ENCODE assay signal across 8 cellular contexts in the genomic region with DNA sequence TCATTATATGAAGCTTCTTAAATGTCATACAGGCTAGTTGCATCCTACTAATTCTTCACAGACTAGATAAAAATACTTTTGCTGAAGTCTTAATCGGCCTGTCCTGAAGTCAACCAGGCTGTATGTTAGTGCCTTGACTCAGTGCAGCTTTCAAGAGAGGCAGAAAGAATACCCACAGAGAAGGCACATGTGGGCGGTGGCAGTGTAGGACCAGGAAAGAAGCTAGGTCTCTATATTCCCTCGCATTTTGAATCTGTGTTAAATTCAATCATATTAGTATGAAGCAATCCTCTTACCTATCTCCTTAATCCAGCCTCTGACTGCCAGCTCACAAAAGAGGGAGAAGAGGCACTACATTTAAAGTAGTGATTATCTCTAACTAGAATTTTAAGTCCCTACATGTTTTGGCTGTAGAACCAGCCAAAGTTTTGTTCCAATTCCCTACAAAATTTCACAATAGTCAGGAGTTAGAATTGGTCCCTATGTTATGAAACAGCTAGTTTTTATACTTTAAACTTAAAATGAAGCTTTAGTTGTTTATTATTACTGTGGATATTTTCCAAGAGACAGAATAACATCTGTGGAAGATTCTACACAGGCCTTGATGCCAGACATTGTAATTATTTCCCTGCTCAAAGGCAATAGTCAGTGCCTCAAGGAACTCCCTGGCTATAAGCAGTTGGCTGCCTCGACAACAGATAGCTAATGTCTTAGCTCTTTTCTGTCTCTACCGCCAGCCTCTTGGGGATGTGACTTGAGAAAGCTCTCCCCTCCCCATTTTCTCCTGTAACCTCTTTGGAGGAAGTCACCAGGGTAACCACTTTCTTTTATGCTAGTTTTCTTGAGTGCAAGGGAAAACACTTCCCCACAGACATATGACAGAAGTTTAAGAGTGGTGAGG. TPM values are rescaled to one million over a fixed set of nuclear protein-coding genes. Genes with fewer than 3 reads are reported as not detected.
A peak's percentile ranks its signal among the peaks of the same experiment; 100 is the strongest.
DNase-seq lines count a peak whose midpoint lies in the region; FAIRE-seq and TF ChIP-seq lines count a peak whose summit lies in the region.

No MANE protein-coding gene starts in this region.

- peaks cover 17% of the 10 kb centered on the region for H3K36me3 Mint-ChIP-seq in mesothelial cell of epicardium

- peaks cover 8% of the 10 kb centered on the region for H3K9me3 Mint-ChIP-seq in mesothelial cell of epicardium

- H3K4me3 ChIP-seq in uterus, result no peak overlapping the region

- H3K9me3 ChIP-seq in uterus, result no peaks in the 10 kb centered on the region

- no peak for FAIRE-seq in GM12892 (lab: Jason Lieb, UNC)

- peak overlapping the region; percentile 34 for H3K27ac ChIP-seq in angular gyrus (ENCODE audit: low read depth, low read length)
- H3K27ac ChIP-seq in uterus, result peak overlapping the region; percentile 77 to 83

- no peak for TF ChIP-seq CTCF in mesothelial cell of epicardium (IDR thresholded peaks at IDR 0.05; ENCODE audit: unreplicated experiment)
- TF ChIP-seq CTCF in uterus (IDR thresholded peaks at IDR 0.05), result no peak

- intact Hi-C loops in uterus (cut with DNase I; ENCODE audit: low total_unique reads), result no loop called here

- H3K36me3 ChIP-seq in uterus, result no peaks in the 10 kb centered on the region

- H3K27ac Mint-ChIP-seq in mesothelial cell of epicardium, result peak overlapping the region; percentile 95

- no peak overlapping the region for H3K4me3 Mint-ChIP-seq in mesothelial cell of epicardium

- H3K27me3 ChIP-seq in uterus, result no peaks in the 10 kb centered on the region

- H3K27me3 Mint-ChIP-seq in mesothelial cell of epicardium (ENCODE audit: low read depth), result no peaks in the 10 kb centered on the region

- peak; percentile 44 for DNase-seq in stimulated activated CD4-positive, alpha-beta T cell treated with anti-CD3 and anti-CD28 coated beads, Interleukin-15, amount 100 ng/mL, for 24 hours
- DNase-seq in stimulated activated CD4-positive, alpha-beta T cell treated with anti-CD3 and anti-CD28 coated beads, Interleukin-4, amount 100 ng/mL, for 24 hours, result no peak
- DNase-seq in mesothelial cell of epicardium (ENCODE audit: low spot score in 2 of 2, unreplicated experiment in 2 of 2) (no peak), uterus (peak; percentile 30 to 45), GM12892 (ENCODE audit: insufficient read length) (no peak), cerebellar cortex (ENCODE audit: low spot score) (no peak), DMS 273 (lab: John Stamatoyannopoulos, UW; ENCODE audit: unreplicated experiment) (no peak)

- TF ChIP-seq POLR2A in uterus (IDR thresholded peaks at IDR 0.05) (no peak), GM12892 (IDR thresholded peaks at IDR 0.05; ENCODE audit: low read depth, low read length) (no peak)

- H3K4me1 Mint-ChIP-seq in mesothelial cell of epicardium, result peaks cover 50% of the 10 kb centered on the region

- H3K4me1 ChIP-seq in uterus, result peaks cover 9 to 15% of the 10 kb centered on the region in 2 donors

RNA-seq across cellular contexts. Expression of gene CRTC3, which starts 31.9 kb away (rescaled TPM):
- total RNA-seq in mesothelial cell of epicardium (52.9 to 57.1 TPM (median 56.6 TPM) in 3 replicates), uterus (10 to 100 TPM; 18.4 to 89.4 (median 40.9) TPM)
- 18.4 TPM for polyA plus RNA-seq in GM12892 (2012; ENCODE audit: missing spikeins)

Comparison
In these comparisons a context has a peak if more than half of its experiments do, and no peak if none do; other contexts are left out.
1. DNase-seq: peak in stimulated activated CD4-positive, alpha-beta T cell treated with anti-CD3 and anti-CD28 coated beads, Interleukin-15, amount 100 ng/mL, for 24 hours (single experiment) and uterus (2 of 2); none in stimulated activated CD4-positive, alpha-beta T cell treated with anti-CD3 and anti-CD28 coated beads, Interleukin-4, amount 100 ng/mL, for 24 hours (single experiment), mesothelial cell of epicardium (0 of 2), GM12892 (single experiment), cerebellar cortex (single experiment) and DMS 273 (single experiment).